Comparison of ENCODE assay signal across 8 cellular contexts in genomic region chr11:130213143-130213978, GRCh38. TPM values are rescaled to one million over a fixed set of nuclear protein-coding genes. Genes with fewer than 3 reads are reported as not detected.
DNase-seq lines count a peak whose midpoint lies in the region; ATAC-seq and TF ChIP-seq lines count a peak whose summit lies in the region.

No MANE protein-coding gene starts in this region.

- no peak for TF ChIP-seq POLR2A in thyroid gland (IDR thresholded peaks at IDR 0.05)

- H3K27me3 ChIP-seq in BJ (ENCODE audit: control insufficient read depth, insufficient read depth, low read length) (peaks cover 38% of the 10 kb centered on the region), PC-9 (ENCODE audit: insufficient read depth, low read depth) (no peaks in the 10 kb centered on the region), foreskin keratinocyte (no peaks in the 10 kb centered on the region), osteoblast (ENCODE audit: insufficient read depth, low read length) (peaks cover 63% of the 10 kb centered on the region), thyroid gland (no peaks in the 10 kb centered on the region)

- peaks cover 7% of the 10 kb centered on the region; the same call in 1 of the 2 replicates for H3F3A ChIP-seq in PC-9 (ENCODE audit: insufficient read depth, low read depth)

- no peak overlapping the region for H3K4me3 Mint-ChIP-seq in activated T-helper 1 cell treated with anti-CD3 and anti-CD28 coated beads, Interleukin-12 subunit alpha, Interleukin-12 subunit beta, Interleukin-2, Interleukin-4 antibody, amounts not matched to agents 30 ng/mL and 10 ng/mL and 1 ng/mL, durations not matched to agents 14 hours and 24 hours and 36 hours

- H3K9me3 ChIP-seq in PC-9 (ENCODE audit: insufficient read depth, low read depth) (no peaks in the 10 kb centered on the region), osteoblast (ENCODE audit: low read depth, low read length) (no peaks in the 10 kb centered on the region), thyroid gland (no peaks in the 10 kb centered on the region)

- H3K4me2 ChIP-seq in PC-9: 0 out of 2 replicates have a peak overlapping the region, but pooled peaks have one; percentile 9
- H3K4me2 ChIP-seq in osteoblast (ENCODE audit: insufficient read depth, low read length): peak overlapping the region; percentile 31

- CTCF ChIA-PET in BJ (lab: Yijun Ruan, JAX) (interaction anchor here (0.6 to 1.8 kb wide), 25 partner anchors 8 to 703 kb away, joined by 3 to 23 read pairs (median 4); partner anchors contain the start of gene SNX19), PC-9 (lab: Charles Lee) (interaction anchor here (0.6 to 1.1 kb wide), 2 partner anchors 211 to 217 kb away, joined by 5 to 15 read pairs; no protein-coding TSS in a partner anchor)

- no peak overlapping the region for H3K27ac ChIP-seq in PC-9
- no peak overlapping the region for H3K27ac ChIP-seq in foreskin keratinocyte
- H3K27ac ChIP-seq in osteoblast (ENCODE audit: low read depth, low read length): no peak overlapping the region
- H3K27ac ChIP-seq in thyroid gland: no peak overlapping the region

- H3K9me3 Mint-ChIP-seq in activated T-helper 1 cell treated with anti-CD3 and anti-CD28 coated beads, Interleukin-12 subunit alpha, Interleukin-12 subunit beta, Interleukin-2, Interleukin-4 antibody, amounts not matched to agents 30 ng/mL and 10 ng/mL and 1 ng/mL, durations not matched to agents 14 hours and 24 hours and 36 hours: no peaks in the 10 kb centered on the region

- POLR2A ChIA-PET in BJ (lab: Charles Lee) (no interaction called here), PC-9 (lab: Charles Lee; ENCODE audit: unreplicated experiment) (interaction anchor here (0.7 kb wide), 1 partner anchor 16 kb away, joined by 4 read pairs; no protein-coding TSS in a partner anchor)

- H3K27me3 Mint-ChIP-seq in activated T-helper 1 cell treated with anti-CD3 and anti-CD28 coated beads, Interleukin-12 subunit alpha, Interleukin-12 subunit beta, Interleukin-2, Interleukin-4 antibody, amounts not matched to agents 30 ng/mL and 10 ng/mL and 1 ng/mL, durations not matched to agents 14 hours and 24 hours and 36 hours (ENCODE audit: insufficient read depth): peaks cover 6% of the 10 kb centered on the region

- ATAC-seq in GM19043 (IDR thresholded peaks at IDR 0.05; ENCODE audit: low read depth, unreplicated experiment) (peak; percentile 86), HG03354 (IDR thresholded peaks at IDR 0.05; ENCODE audit: poor library complexity, severe bottlenecking, unreplicated experiment) (peak; percentile 89), foreskin keratinocyte (peak; percentile 68)

- peaks cover 4% of the 10 kb centered on the region for H4K20me1 ChIP-seq in PC-9 (ENCODE audit: insufficient read depth)
- no peaks in the 10 kb centered on the region for H4K20me1 ChIP-seq in osteoblast (ENCODE audit: insufficient read depth, low read length)

- no peak overlapping the region for H3K4me3 ChIP-seq in BJ (ENCODE audit: low read depth, low read length)
- H3K4me3 ChIP-seq in PC-9: no peak overlapping the region
- H3K4me3 ChIP-seq in osteoblast (ENCODE audit: insufficient read depth, low read length): no peak overlapping the region
- H3K4me3 ChIP-seq in thyroid gland (replicated peaks in 1 of 3): no peak overlapping the region

- H2AFZ ChIP-seq in PC-9 (no peak overlapping the region), osteoblast (ENCODE audit: low read length) (no peak overlapping the region)

- no peaks in the 10 kb centered on the region for H3K79me2 ChIP-seq in PC-9 (ENCODE audit: low read depth)
- no peaks in the 10 kb centered on the region for H3K79me2 ChIP-seq in osteoblast (ENCODE audit: insufficient read depth, low read length)

- H3K4me1 Mint-ChIP-seq in activated T-helper 1 cell treated with anti-CD3 and anti-CD28 coated beads, Interleukin-12 subunit alpha, Interleukin-12 subunit beta, Interleukin-2, Interleukin-4 antibody, amounts not matched to agents 30 ng/mL and 10 ng/mL and 1 ng/mL, durations not matched to agents 14 hours and 24 hours and 36 hours (ENCODE audit: low read depth): no peaks in the 10 kb centered on the region

- BruUV-seq in PC-9 (replicated peaks; lab: Mats Ljungman, UMichigan): no TSS peak

- no peaks in the 10 kb centered on the region for H3K9me2 ChIP-seq in PC-9 (ENCODE audit: insufficient read depth)

- TF ChIP-seq CTCF in BJ (IDR thresholded peaks at IDR 0.05; ENCODE audit: insufficient read depth, low read depth, low read length) (peak; percentile 97), PC-9 (conservative IDR thresholded peaks at IDR 0.05) (peak; percentile 98), foreskin keratinocyte (conservative IDR thresholded peaks at IDR 0.05) (peak; percentile 91), osteoblast (IDR thresholded peaks at IDR 0.05; ENCODE audit: extremely low read depth, low read depth, low read length) (peak; percentile 75), thyroid gland (IDR thresholded peaks at IDR 0.05) (peak; percentile 81 to 96 (median 89))

- no peaks in the 10 kb centered on the region for H3K4me1 ChIP-seq in PC-9 (replicated peaks; ENCODE audit: insufficient read depth)
- H3K4me1 ChIP-seq in foreskin keratinocyte: no peaks in the 10 kb centered on the region
- H3K4me1 ChIP-seq in osteoblast (ENCODE audit: insufficient read depth, low read length): no peaks in the 10 kb centered on the region
- H3K4me1 ChIP-seq in thyroid gland: peaks cover 0 to 4% of the 10 kb centered on the region in 2 donors

- intact Hi-C loops in PC-9 (cut with micrococcal nuclease; ENCODE audit: unreplicated experiment): loop anchor here (1.0 to 10.0 kb wide), 3 partner anchors 218 to 681 kb away; no protein-coding TSS in a partner anchor
- intact Hi-C loops in activated T-helper 1 cell treated with anti-CD3 and anti-CD28 coated beads, Interleukin-12 subunit alpha, Interleukin-12 subunit beta, Interleukin-2, Interleukin-4 antibody, amounts not matched to agents 30 ng/mL and 10 ng/mL and 1 ng/mL, durations not matched to agents 14 hours and 24 hours and 36 hours (cut with micrococcal nuclease): loop anchor here (1.0 to 5.0 kb wide), 5 partner anchors 102 to 649 kb away; no protein-coding TSS in a partner anchor
- intact Hi-C loops in thyroid gland (cut with DNase I): loop anchor here (10.0 kb wide), 1 partner anchor 211 kb away; the partner anchor contains the start of gene ADAMTS8

- H3K36me3 Mint-ChIP-seq in activated T-helper 1 cell treated with anti-CD3 and anti-CD28 coated beads, Interleukin-12 subunit alpha, Interleukin-12 subunit beta, Interleukin-2, Interleukin-4 antibody, amounts not matched to agents 30 ng/mL and 10 ng/mL and 1 ng/mL, durations not matched to agents 14 hours and 24 hours and 36 hours (ENCODE audit: low read depth): no peaks in the 10 kb centered on the region

- WGBS in thyroid gland, 2 donors: 49 to 56% methylated on average over 20 to 21 of the region's 28 CpGs

- H3K27ac Mint-ChIP-seq in activated T-helper 1 cell treated with anti-CD3 and anti-CD28 coated beads, Interleukin-12 subunit alpha, Interleukin-12 subunit beta, Interleukin-2, Interleukin-4 antibody, amounts not matched to agents 30 ng/mL and 10 ng/mL and 1 ng/mL, durations not matched to agents 14 hours and 24 hours and 36 hours: no peak overlapping the region

- DNase-seq in BJ (ENCODE audit: low read depth): no peak
- DNase-seq in PC-9: peak in 1 of 2 experiments; percentile 56
- peak; percentile 60 for DNase-seq in activated T-helper 1 cell treated with anti-CD3 and anti-CD28 coated beads, Interleukin-12 subunit alpha, Interleukin-12 subunit beta, Interleukin-2, Interleukin-4 antibody, amounts not matched to agents 30 ng/mL and 10 ng/mL and 1 ng/mL, durations not matched to agents 14 hours and 24 hours and 36 hours (ENCODE audit: low spot score)
- no peak for DNase-seq in foreskin keratinocyte
- DNase-seq in osteoblast (ENCODE audit: insufficient read length, low spot score, missing footprints): peak; percentile 96
- peak; percentile 62 to 66 for DNase-seq in thyroid gland

- H3K36me3 ChIP-seq in BJ (ENCODE audit: control insufficient read depth, insufficient read depth, low read length): no peaks in the 10 kb centered on the region
- no peaks in the 10 kb centered on the region for H3K36me3 ChIP-seq in PC-9 (ENCODE audit: low read depth)
- no peaks in the 10 kb centered on the region for H3K36me3 ChIP-seq in osteoblast (ENCODE audit: insufficient read depth, low read length)
- peaks cover 0 to 5% of the 10 kb centered on the region in 2 donors for H3K36me3 ChIP-seq in thyroid gland

RNA-seq across cellular contexts. Expression of gene ST14, which starts 53.8 kb away (rescaled TPM):
- not detected in 2 replicates for polyA plus RNA-seq in BJ (2011; rRNA removed)
- not detected in 2 replicates for polyA minus RNA-seq in BJ (2011; rRNA and poly(A)+ RNA removed)
- 139 and 141 TPM in 2 replicates for total RNA-seq in PC-9 (2021)
- total RNA-seq in activated T-helper 1 cell treated with anti-CD3 and anti-CD28 coated beads, Interleukin-12 subunit alpha, Interleukin-12 subunit beta, Interleukin-2, Interleukin-4 antibody, amounts not matched to agents 30 ng/mL and 10 ng/mL and 1 ng/mL, durations not matched to agents 14 hours and 24 hours and 36 hours: not detected in 2 replicates
- 94.1 and 94.8 TPM in 2 replicates for total RNA-seq in foreskin keratinocyte
- polyA plus RNA-seq in foreskin keratinocyte: 76.9 and 79.1 TPM in 2 replicates
- under 0.01 TPM in 1 of 2 replicates, not detected in the other for total RNA-seq in osteoblast
- 100 to 1,000 TPM in 2 of 4 donors, 10 to 100 TPM in 2; 53.3 to 102 (median 90.7) TPM for total RNA-seq in thyroid gland

Comparison
In these comparisons a context has a peak if more than half of its experiments do, and no peak if none do; other contexts are left out.
1. DNase-seq: peak in activated T-helper 1 cell treated with anti-CD3 and anti-CD28 coated beads, Interleukin-12 subunit alpha, Interleukin-12 subunit beta, Interleukin-2, Interleukin-4 antibody, amounts not matched to agents 30 ng/mL and 10 ng/mL and 1 ng/mL, durations not matched to agents 14 hours and 24 hours and 36 hours (single experiment), osteoblast (single experiment) and thyroid gland (2 of 2); none in BJ (single experiment) and foreskin keratinocyte (0 of 2).
2. RNA of gene ST14, which starts 53.8 kb away (total RNA-seq): 139 to 141 TPM in PC-9, 53.3 to 102 TPM in thyroid gland and 94.1 to 94.8 TPM in foreskin keratinocyte; not detected in activated T-helper 1 cell treated with anti-CD3 and anti-CD28 coated beads, Interleukin-12 subunit alpha, Interleukin-12 subunit beta, Interleukin-2, Interleukin-4 antibody, amounts not matched to agents 30 ng/mL and 10 ng/mL and 1 ng/mL, durations not matched to agents 14 hours and 24 hours and 36 hours and under 0.01 TPM in osteoblast; every median in the first group is over 10 times any median in the second.
3. Peak in every context shown above with its lines, with median percentiles within 50 percentile points of each other: CTCF ChIP-seq and ATAC-seq.